In the genomic region with DNA sequence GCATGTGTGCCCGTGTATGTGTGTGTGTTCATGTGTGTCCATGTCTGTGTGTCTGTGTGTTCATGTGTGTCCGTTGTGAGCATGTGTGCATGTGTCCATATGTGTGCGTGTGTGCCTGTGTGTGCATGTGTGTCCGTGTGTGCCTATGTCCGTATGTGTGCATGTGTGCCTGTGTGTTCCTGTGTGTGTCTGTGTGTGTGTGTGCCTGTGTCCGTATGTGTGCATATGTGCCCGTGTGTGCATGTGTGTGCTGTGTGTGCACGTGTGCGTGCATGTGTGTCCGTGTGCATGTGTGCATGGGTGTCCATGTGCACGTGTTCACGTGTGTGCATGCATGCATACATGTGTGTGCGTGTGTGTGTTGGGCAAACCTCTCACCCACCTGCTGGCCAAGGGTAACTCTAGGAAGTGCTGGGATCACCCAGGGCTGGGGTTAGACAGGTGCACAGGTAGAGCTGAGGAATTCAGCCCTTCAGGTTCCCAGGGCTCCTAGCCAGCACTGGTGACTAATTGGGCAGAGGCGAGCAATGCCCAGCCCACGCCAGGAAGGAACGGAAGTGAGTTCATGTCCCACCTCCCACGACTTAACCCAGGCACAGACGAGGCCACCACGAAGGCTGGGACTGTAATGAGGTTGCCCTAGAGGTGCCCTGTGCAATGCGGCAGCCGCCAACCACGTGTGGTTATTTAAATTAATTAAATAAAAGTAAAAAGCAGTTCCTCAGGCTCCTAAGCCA, we compare ENCODE assay signal across 10 cellular contexts. TPM values are rescaled to one million over a fixed set of nuclear protein-coding genes. Genes with fewer than 3 reads are reported as not detected.
DNase-seq lines count a peak whose midpoint lies in the region; ATAC-seq and TF ChIP-seq lines count a peak whose summit lies in the region.
"Had no signal": no experiment of that assay in that cellular context is flagged by ENCODE, and none has a peak within 500 bp of the region (broad histone marks: within the 10 kb centered on the region; RNA-seq: fewer than 3 reads in every experiment).

No MANE protein-coding gene starts in this region.

- ATAC-seq in Panc1 = peak; percentile 70
- no peak for ATAC-seq in naive thymus-derived CD8-positive, alpha-beta T cell
- no peak for ATAC-seq in HG02885 (IDR thresholded peaks at IDR 0.05; ENCODE audit: poor library complexity, unreplicated experiment)

- TF ChIP-seq CTCF in Panc1 (IDR thresholded peaks at IDR 0.05) = no peak
- no peak for TF ChIP-seq CTCF in breast epithelium (IDR thresholded peaks at IDR 0.05)
- TF ChIP-seq CTCF in prostate gland (IDR thresholded peaks at IDR 0.05) = no peak
- no peak for TF ChIP-seq CTCF in GM10248 (IDR thresholded peaks at IDR 0.05; ENCODE audit: control extremely low read depth, extremely low read depth, low read depth, missing control alignments)

- H3K4me3 Mint-ChIP-seq in naive thymus-derived CD8-positive, alpha-beta T cell = peak overlapping the region in 2 of 10 donors; percentile 29 to 42

- H3K9me3 ChIP-seq in Panc1 (ENCODE audit: control insufficient read depth, insufficient read depth, low read depth, low read length) = no peaks in the 10 kb centered on the region
- no peaks in the 10 kb centered on the region for H3K9me3 ChIP-seq in breast epithelium
- no peaks in the 10 kb centered on the region for H3K9me3 ChIP-seq in prostate gland
- H3K9me3 ChIP-seq: HAP-1 had no signal

- CTCF ChIA-PET in Panc1 (lab: Charles Lee) = no interaction called here
- CTCF ChIA-PET in GM10248 (lab: Yijun Ruan, JAX) = no interaction called here

- no peaks in the 10 kb centered on the region for H3K9me3 Mint-ChIP-seq in naive thymus-derived CD8-positive, alpha-beta T cell

- no peak for TF ChIP-seq POLR2A in breast epithelium (IDR thresholded peaks at IDR 0.05)
- TF ChIP-seq POLR2A in prostate gland (IDR thresholded peaks at IDR 0.05) = peak; percentile 54

- H3K27me3 ChIP-seq in Panc1 (ENCODE audit: control insufficient read depth, insufficient read depth, low read length) (no peaks in the 10 kb centered on the region), breast epithelium (no peaks in the 10 kb centered on the region), prostate gland (replicated peaks; ENCODE audit: insufficient read depth) (no peaks in the 10 kb centered on the region)

- POLR2A ChIA-PET in Panc1 (lab: Charles Lee) (interaction anchor here (0.5 to 0.6 kb wide), 2 partner anchors 30 to 214 kb away, joined by 7 to 13 read pairs; no protein-coding TSS in a partner anchor), GM10248 (lab: Yijun Ruan, JAX) (no interaction called here)
- POLR2A ChIA-PET in naive thymus-derived CD8-positive, alpha-beta T cell (lab: Charles Lee) = interaction anchor here (1.6 to 1.7 kb wide), 2 partner anchors 11 to 16 kb away, joined by 6 to 7 read pairs; no protein-coding TSS in a partner anchor

- no peaks in the 10 kb centered on the region for H3K27me3 Mint-ChIP-seq in naive thymus-derived CD8-positive, alpha-beta T cell

- peaks cover 22% of the 10 kb centered on the region for H3K4me1 ChIP-seq in Panc1 (ENCODE audit: control insufficient read depth, insufficient read depth, low read length)
- peaks cover 5 to 12% of the 10 kb centered on the region in 2 donors for H3K4me1 ChIP-seq in breast epithelium
- H3K4me1 ChIP-seq in prostate gland (replicated peaks) = peaks cover 3% of the 10 kb centered on the region

- H3K4me1 Mint-ChIP-seq in naive thymus-derived CD8-positive, alpha-beta T cell = peaks cover 7 to 21% (median 12%) of the 10 kb centered on the region in 4 donors

- no TSS peak for BruUV-seq in Panc1 (replicated peaks; lab: Mats Ljungman, UMichigan)

- H3K36me3 ChIP-seq in Panc1 (ENCODE audit: control insufficient read depth, insufficient read depth, low read length) (no peaks in the 10 kb centered on the region), breast epithelium (no peaks in the 10 kb centered on the region), prostate gland (no peaks in the 10 kb centered on the region)
- H3K36me3 ChIP-seq: HAP-1 had no signal

- no peaks in the 10 kb centered on the region for H3K36me3 Mint-ChIP-seq in naive thymus-derived CD8-positive, alpha-beta T cell

- intact Hi-C loops in Panc1 (cut with micrococcal nuclease; ENCODE audit: unreplicated experiment) = no loop called here
- intact Hi-C loops in breast epithelium (cut with DNase I; ENCODE audit: low total_unique reads) = no loop called here
- intact Hi-C loops in prostate gland (cut with DNase I) = no loop called here

- in situ Hi-C loops in Panc1 (cut with HindIII; ENCODE audit: low pct_unique_long_range_greater_than_20kb, low sequenced_read_pairs) = no loop called here

- no peak overlapping the region for H3K4me3 ChIP-seq in Panc1 (ENCODE audit: low read depth in 2 of 2, low read length in 2 of 2)
- H3K4me3 ChIP-seq in breast epithelium = no peak overlapping the region
- no peak overlapping the region for H3K4me3 ChIP-seq in prostate gland
- H3K4me3 ChIP-seq: HAP-1 had no signal

- H3K27ac ChIP-seq in Panc1 (ENCODE audit: low read length) (peak overlapping the region; percentile 12), breast epithelium (peak overlapping the region; percentile 40 to 75), prostate gland (peak overlapping the region; percentile 48 to 88)

- peak overlapping the region in 3 of 10 donors; percentile 1 to 46 (median 16) for H3K27ac Mint-ChIP-seq in naive thymus-derived CD8-positive, alpha-beta T cell

- WGBS in prostate gland = 65% methylated on average over 22 of the region's 22 CpGs

- peak; percentile 77 for DNase-seq in ELR (ENCODE audit: low read depth)
- DNase-seq in Panc1 (ENCODE audit: low read depth, low spot score) = no peak
- DNase-seq in breast epithelium (ENCODE audit: low spot score in 2 of 2) = peak in 1 of 2 donors; percentile 85
- DNase-seq in prostate gland (ENCODE audit: low spot score) = peak; percentile 66
- DNase-seq in GM10248 (ENCODE audit: extremely low spot score) = no peak
- DNase-seq in NCI-H1417 (lab: John Stamatoyannopoulos, UW) = no peak
- DNase-seq in naive thymus-derived CD8-positive, alpha-beta T cell = no peak
- DNase-seq: effector memory CD4-positive, alpha-beta T cell had no signal

RNA-seq across cellular contexts. Expression of a gene that starts 8.2 kb away (rescaled TPM):
- total RNA-seq in Panc1 (2021; ENCODE audit: unreplicated experiment) (234 TPM), breast epithelium (10 to 100 TPM; 50.7 to 85.9 (median 75.2) TPM), prostate gland (100 to 1,000 TPM in 1 of 2 donors, 10 to 100 TPM in 1; 80.3 to 155 TPM)
- 316 TPM for polyA plus RNA-seq in Panc1 (2012; ENCODE audit: insufficient read length)
- total RNA-seq in naive thymus-derived CD8-positive, alpha-beta T cell = 100 to 1,000 TPM; 184 to 201 TPM
- polyA plus RNA-seq in naive thymus-derived CD8-positive, alpha-beta T cell = 10 to 100 TPM; 47.6 to 72.1 (median 48.6) TPM

RNA-seq across cellular contexts. Expression of a gene that starts 35.7 kb away (rescaled TPM):
- total RNA-seq in Panc1 (2021; ENCODE audit: unreplicated experiment) (0.77 TPM), breast epithelium (1 to 10 TPM in 2 of 3 donors, not detected in 1; 1.3 to 1.8 TPM), prostate gland (1 to 10 TPM in 1 of 2 donors, not detected in 1; 2.8 TPM)
- 0.27 TPM for polyA plus RNA-seq in Panc1 (2012; ENCODE audit: insufficient read length)
- total RNA-seq in naive thymus-derived CD8-positive, alpha-beta T cell = 10 to 100 TPM; 66.9 to 67.8 TPM
- polyA plus RNA-seq in naive thymus-derived CD8-positive, alpha-beta T cell = 100 to 1,000 TPM; 166 to 233 (median 205) TPM

RNA-seq across cellular contexts. Expression of a gene that starts 51.9 kb away (rescaled TPM):
- total RNA-seq in Panc1 (2021; ENCODE audit: unreplicated experiment) (5.4 TPM), breast epithelium (10 to 100 TPM; 11.5 to 23.9 (median 16.2) TPM), prostate gland (10 to 100 TPM in 1 of 2 donors, 1 to 10 TPM in 1; 9.0 to 12.5 TPM)
- 7.3 TPM for polyA plus RNA-seq in Panc1 (2012; ENCODE audit: insufficient read length)
- under 1 TPM in 1 of 2 experiments, not detected in 1; 0.18 TPM for total RNA-seq in naive thymus-derived CD8-positive, alpha-beta T cell
- polyA plus RNA-seq in naive thymus-derived CD8-positive, alpha-beta T cell = 1 to 10 TPM in 1 of 3 donors, not detected in 2; 1.2 TPM

RNA-seq across cellular contexts. Expression of a gene that starts 52.8 kb away (rescaled TPM):
- 581 TPM for total RNA-seq in Panc1 (2021; ENCODE audit: unreplicated experiment)
- polyA plus RNA-seq in Panc1 (2012; ENCODE audit: insufficient read length) = 1,387 TPM
- 10 to 100 TPM; 10.2 to 22.6 (median 17.3) TPM for total RNA-seq in breast epithelium
- total RNA-seq in prostate gland = 10 to 100 TPM in 1 of 2 donors, 1 to 10 TPM in 1; 5.0 to 69.2 TPM
- 10 to 100 TPM; 10.1 to 11.6 TPM for total RNA-seq in naive thymus-derived CD8-positive, alpha-beta T cell
- polyA plus RNA-seq in naive thymus-derived CD8-positive, alpha-beta T cell = 1 to 10 TPM in 2 of 3 donors, under 1 TPM in 1; 0.91 to 1.5 (median 1.0) TPM

Comparison
In these comparisons a context has a peak if more than half of its experiments do, and no peak if none do; other contexts are left out.
1. DNase-seq: peak in ELR (single experiment) and prostate gland (single experiment); none in Panc1 (single experiment), GM10248 (single experiment), NCI-H1417 (0 of 3) and naive thymus-derived CD8-positive, alpha-beta T cell (0 of 10).
2. H3K27ac ChIP-seq: peak in every context shown above with its lines; median percentile 68 in prostate gland; 58 in breast epithelium; 12 in Panc1.
3. RNA of a gene that starts 35.7 kb away (total RNA-seq): 66.9 to 67.8 TPM in naive thymus-derived CD8-positive, alpha-beta T cell; 2.8 TPM in prostate gland, 1.3 to 1.8 TPM in breast epithelium and 0.77 TPM in Panc1 (single experiment); every median in the first group is over 10 times any median in the second.